Comparison of ENCODE assay signal across 25 cellular contexts in genomic region chr6:96153775-96154174, GRCh38.
DNase-seq lines count a peak whose midpoint lies in the region; ATAC-seq, FAIRE-seq and TF ChIP-seq lines count a peak whose summit lies in the region.
"Had no signal": no experiment of that assay in that cellular context is flagged by ENCODE, and none has a peak within 500 bp of the region (broad histone marks: within the 10 kb centered on the region; RNA-seq: fewer than 3 reads in every experiment).

No MANE protein-coding gene starts in this region.

- no peak for ATAC-seq in right lobe of liver
- ATAC-seq: left colon; natural killer cell treated with Interleukin-12 subunit alpha and Interleukin-12 subunit beta and Interleukin-15 and Interleukin-18, amount 100 ng/mL, for 72 hours; Right ventricle myocardium inferior had no signal

- H2AFZ ChIP-seq in astrocyte (ENCODE audit: low read depth, low read length): no peak overlapping the region

- no peaks in the 10 kb centered on the region for H3K27me3 Mint-ChIP-seq in astrocyte (ENCODE audit: low read depth, unreplicated experiment)
- no peaks in the 10 kb centered on the region for H3K27me3 Mint-ChIP-seq in mesothelial cell of epicardium (ENCODE audit: low read depth)

- H3K9me3 ChIP-seq in astrocyte (ENCODE audit: insufficient read depth, low read depth, low read length) (no peaks in the 10 kb centered on the region), right lobe of liver (no peaks in the 10 kb centered on the region)
- H3K9me3 ChIP-seq: testis had no signal

- H3K36me3 Mint-ChIP-seq in astrocyte (ENCODE audit: low read depth, unreplicated experiment): no peaks in the 10 kb centered on the region
- H3K36me3 Mint-ChIP-seq in mesothelial cell of epicardium: no peaks in the 10 kb centered on the region
- H3K36me3 Mint-ChIP-seq: CD4-positive, alpha-beta memory T cell; immature natural killer cell; natural killer cell treated with Interleukin-12 subunit alpha and Interleukin-12 subunit beta and Interleukin-15 and Interleukin-18, amount 100 ng/mL, for 72 hours had no signal

- FAIRE-seq in astrocyte (lab: Jason Lieb, UNC): no peak
- FAIRE-seq: endothelial cell of umbilical vein, GM12892 had no signal

- no peaks in the 10 kb centered on the region for H4K20me1 ChIP-seq in astrocyte (ENCODE audit: insufficient read depth, low read length)

- H3K27ac Mint-ChIP-seq in astrocyte (ENCODE audit: unreplicated experiment): no peak overlapping the region
- peak overlapping the region; percentile 6 for H3K27ac Mint-ChIP-seq in mesothelial cell of epicardium
- H3K27ac Mint-ChIP-seq: CD4-positive, alpha-beta memory T cell; immature natural killer cell; natural killer cell treated with Interleukin-12 subunit alpha and Interleukin-12 subunit beta and Interleukin-15 and Interleukin-18, amount 100 ng/mL, for 72 hours had no signal

- H3K9me3 Mint-ChIP-seq in astrocyte (ENCODE audit: unreplicated experiment) (no peaks in the 10 kb centered on the region), mesothelial cell of epicardium (no peaks in the 10 kb centered on the region)
- H3K9me3 Mint-ChIP-seq: CD4-positive, alpha-beta memory T cell had no signal

- H3K9ac ChIP-seq in astrocyte (ENCODE audit: low read length): no peak overlapping the region

- H3K4me1 Mint-ChIP-seq in astrocyte (ENCODE audit: low read depth, unreplicated experiment) (peaks cover 13% of the 10 kb centered on the region), mesothelial cell of epicardium (peaks cover 68% of the 10 kb centered on the region)
- H3K4me1 Mint-ChIP-seq: immature natural killer cell had no signal

- H3K79me2 ChIP-seq in astrocyte (ENCODE audit: insufficient read depth, low read length): no peaks in the 10 kb centered on the region

- DNase-seq in NCI-H1105 treated with DMSO at 0.1 percent for 48 hours (lab: John Stamatoyannopoulos, UW) (peak; percentile 18), NCI-H1105 (lab: John Stamatoyannopoulos, UW) (no peak), KBM-7 (peak; percentile 1), astrocyte (ENCODE audit: low read depth) (peak; percentile 9), mesothelial cell of epicardium (ENCODE audit: low spot score in 2 of 2, unreplicated experiment in 2 of 2) (no peak), LoVo (ENCODE audit: low spot score) (no peak), right lobe of liver (no peak), CD1c-positive myeloid dendritic cell (ENCODE audit: extremely low spot score) (no peak)
- DNase-seq: activated CD4-positive, alpha-beta T cell treated with anti-CD3 and anti-CD28 coated beads, Interleukin-2, amount 50 U/mL, for 48 hours; activated CD4-positive, CD25-positive, alpha-beta regulatory T cell treated with anti-CD3 and anti-CD28 coated beads, Interleukin-2, amount 50 U/mL, for 72 hours; activated naive CD4-positive, alpha-beta T cell treated with Interleukin-2 at 50 U/mL for 16 hours; AML-193; brain microvascular endothelial cell; CD4-positive, alpha-beta memory T cell; immature natural killer cell; left colon; mammary epithelial cell; NCI-H146; stimulated activated naive CD4-positive, alpha-beta T cell treated with Interleukin-2 at 50 U/mL for 16 hours; testis had no signal

- H3K36me3 ChIP-seq in astrocyte (ENCODE audit: insufficient read depth, low read length) (no peaks in the 10 kb centered on the region), right lobe of liver (no peaks in the 10 kb centered on the region)
- H3K36me3 ChIP-seq: brain microvascular endothelial cell had no signal

- H3K27ac ChIP-seq in astrocyte (ENCODE audit: low read depth, low read length) (no peak overlapping the region), right lobe of liver (no peak overlapping the region)
- H3K27ac ChIP-seq: brain microvascular endothelial cell, skin epidermis, testis had no signal

- H3K4me3 Mint-ChIP-seq in astrocyte (ENCODE audit: unreplicated experiment): no peak overlapping the region
- no peak overlapping the region for H3K4me3 Mint-ChIP-seq in mesothelial cell of epicardium
- H3K4me3 Mint-ChIP-seq: CD4-positive, alpha-beta memory T cell; immature natural killer cell; natural killer cell treated with Interleukin-12 subunit alpha and Interleukin-12 subunit beta and Interleukin-15 and Interleukin-18, amount 100 ng/mL, for 72 hours had no signal

- H3K4me2 ChIP-seq in astrocyte (ENCODE audit: low read length): no peak overlapping the region

- H3K4me1 ChIP-seq in astrocyte (ENCODE audit: insufficient read depth, low read length): no peaks in the 10 kb centered on the region
- H3K4me1 ChIP-seq in right lobe of liver: no peaks in the 10 kb centered on the region
- H3K4me1 ChIP-seq: testis had no signal

- TF ChIP-seq CTCF in astrocyte (IDR thresholded peaks at IDR 0.05; ENCODE audit: insufficient read depth, low read depth, low read length) (no peak), mesothelial cell of epicardium (IDR thresholded peaks at IDR 0.05; ENCODE audit: unreplicated experiment) (no peak), right lobe of liver (IDR thresholded peaks at IDR 0.05) (no peak)

- intact Hi-C loops in right lobe of liver (cut with DNase I): no loop called here

- TF ChIP-seq POLR2A in right lobe of liver (IDR thresholded peaks at IDR 0.05): no peak

- H3K27me3 ChIP-seq in astrocyte (ENCODE audit: insufficient read depth, low read length) (no peaks in the 10 kb centered on the region), right lobe of liver (no peaks in the 10 kb centered on the region)
- H3K27me3 ChIP-seq: brain microvascular endothelial cell, testis had no signal

- in situ Hi-C loops in KBM-7 (cut with MboI; ENCODE audit: low pct_unique_long_range_greater_than_20kb, low sequenced_read_pairs): no loop called here

- no peak overlapping the region for H3K4me3 ChIP-seq in astrocyte (ENCODE audit: insufficient read depth, low read depth, low read length)
- H3K4me3 ChIP-seq in right lobe of liver: no peak overlapping the region
- H3K4me3 ChIP-seq: skin epidermis, testis had no signal

Comparison
In these comparisons a context has a peak if more than half of its experiments do, and no peak if none do; other contexts are left out.
1. DNase-seq: peak in NCI-H1105 treated with DMSO at 0.1 percent for 48 hours (single experiment), KBM-7 (single experiment) and astrocyte (single experiment); none in NCI-H1105 (single experiment), mesothelial cell of epicardium (0 of 2), LoVo (single experiment), right lobe of liver (0 of 3) and CD1c-positive myeloid dendritic cell (single experiment).